Comparison of ENCODE assay signal across 14 cellular contexts in genomic region chr11:27386176-27386575, GRCh38. TPM values are rescaled to one million over a fixed set of nuclear protein-coding genes. Genes with fewer than 3 reads are reported as not detected.
A peak's percentile ranks its signal among the peaks of the same experiment; 100 is the strongest.
DNase-seq lines count a peak whose midpoint lies in the region; ATAC-seq and TF ChIP-seq lines count a peak whose summit lies in the region.
"Had no signal": no experiment of that assay in that cellular context is flagged by ENCODE, and none has a peak within 500 bp of the region (broad histone marks: within the 10 kb centered on the region; RNA-seq: fewer than 3 reads in every experiment).

No MANE protein-coding gene starts in this region.

- TF ChIP-seq EP300 in upper lobe of left lung (IDR thresholded peaks at IDR 0.05): no peak

- no peak overlapping the region for H3K4me3 Mint-ChIP-seq in chondrocyte (ENCODE audit: unreplicated experiment)
- no peak overlapping the region for H3K4me3 Mint-ChIP-seq in nephron

- peaks cover 61% of the 10 kb centered on the region for H3K4me1 Mint-ChIP-seq in chondrocyte (ENCODE audit: low read depth)
- H3K4me1 Mint-ChIP-seq in nephron: peaks cover 9% of the 10 kb centered on the region

- TF ChIP-seq CTCF in left ventricle myocardium inferior (IDR thresholded peaks at IDR 0.05; ENCODE audit: borderline replicate concordance) (no peak), right atrium auricular region (IDR thresholded peaks at IDR 0.05) (no peak), chondrocyte (IDR thresholded peaks at IDR 0.05) (no peak), nephron (IDR thresholded peaks at IDR 0.05; ENCODE audit: unreplicated experiment in 3 of 3) (no peak), upper lobe of left lung (IDR thresholded peaks at IDR 0.05) (no peak)

- no peaks in the 10 kb centered on the region for H3K27me3 Mint-ChIP-seq in chondrocyte (ENCODE audit: low read depth)
- no peaks in the 10 kb centered on the region for H3K27me3 Mint-ChIP-seq in nephron (ENCODE audit: low read depth)

- H3K27me3 ChIP-seq in left ventricle myocardium inferior (ENCODE audit: low read depth) (no peaks in the 10 kb centered on the region), right atrium auricular region (no peaks in the 10 kb centered on the region), upper lobe of left lung (no peaks in the 10 kb centered on the region)
- H3K27me3 ChIP-seq: Peyer's patch had no signal

- whole genome bisulfite sequencing in upper lobe of left lung, 2 donors: 89 to 94% methylated on average over 2 of the region's 2 CpGs

- H3K4me1 ChIP-seq in left ventricle myocardium inferior (peaks cover 31% of the 10 kb centered on the region), right atrium auricular region (no peaks in the 10 kb centered on the region), upper lobe of left lung (no peaks in the 10 kb centered on the region)

- DNase-seq in left ventricle myocardium inferior (no peak), right atrium auricular region (ENCODE audit: low spot score) (no peak), chondrocyte (ENCODE audit: low spot score) (no peak), upper lobe of left lung (no peak), NCI-H1436 treated with DMSO at 0.1 percent for 48 hours (lab: John Stamatoyannopoulos, UW) (no peak), SKM-1 (lab: John Stamatoyannopoulos, UW; ENCODE audit: unreplicated experiment) (no peak), cerebellar cortex (ENCODE audit: low spot score) (no peak)
- DNase-seq: Caco-2, NCI-H187, NCI-H446 treated with DMSO at 0.1 percent for 48 hours, Peyer's patch, Right ventricle myocardium superior had no signal

- H3K9me3 ChIP-seq in left ventricle myocardium inferior (replicated peaks) (no peaks in the 10 kb centered on the region), right atrium auricular region (no peaks in the 10 kb centered on the region), upper lobe of left lung (no peaks in the 10 kb centered on the region)
- H3K9me3 ChIP-seq: Caco-2, Peyer's patch had no signal

- H3K36me3 Mint-ChIP-seq in chondrocyte (ENCODE audit: low read depth) (peaks cover 7% of the 10 kb centered on the region), nephron (ENCODE audit: low read depth) (peaks cover 54% of the 10 kb centered on the region)

- intact Hi-C loops in left ventricle myocardium inferior (cut with micrococcal nuclease): no loop called here

- H3K27ac Mint-ChIP-seq in chondrocyte (ENCODE audit: unreplicated experiment) (peak overlapping the region; percentile 34), nephron (peak overlapping the region; percentile 11 to 49 (median 48))

- H3K27ac ChIP-seq in left ventricle myocardium inferior (replicated peaks) (peak overlapping the region; percentile 11), right atrium auricular region (peak overlapping the region in 1 of 2 donors; percentile 6), upper lobe of left lung (no peak overlapping the region)
- H3K27ac ChIP-seq: Peyer's patch had no signal

- H3K36me3 ChIP-seq in left ventricle myocardium inferior: peaks cover 20% of the 10 kb centered on the region
- peaks cover 9% of the 10 kb centered on the region for H3K36me3 ChIP-seq in right atrium auricular region
- H3K36me3 ChIP-seq in upper lobe of left lung: peaks cover 0 to 4% (median 0%) of the 10 kb centered on the region in 4 donors

- ATAC-seq in upper lobe of left lung (ENCODE audit: low FRiP score in 2 of 2): no peak
- ATAC-seq: HCT116 had no signal

- no peak for TF ChIP-seq POLR2A in upper lobe of left lung (IDR thresholded peaks at IDR 0.05)

- H3K4me3 ChIP-seq in left ventricle myocardium inferior (no peak overlapping the region), right atrium auricular region (no peak overlapping the region), upper lobe of left lung (no peak overlapping the region)
- H3K4me3 ChIP-seq: Peyer's patch had no signal

- H3K9me3 Mint-ChIP-seq in chondrocyte (ENCODE audit: low read depth) (no peaks in the 10 kb centered on the region), nephron (no peaks in the 10 kb centered on the region)

RNA-seq across cellular contexts. Expression of gene CCDC34, which starts 23.2 kb away (rescaled TPM):
- total RNA-seq in left ventricle myocardium inferior (1.6 TPM), right atrium auricular region (1 to 10 TPM in 1 of 2 donors, not detected in 1; 2.6 TPM), chondrocyte (3.6 to 12.6 TPM (median 4.3 TPM) in 3 replicates), upper lobe of left lung (1 to 10 TPM in 4 of 6 donors, under 1 TPM in 1, not detected in 1; 1.00 to 6.4 (median 1.6) TPM)
